In the genomic region with DNA sequence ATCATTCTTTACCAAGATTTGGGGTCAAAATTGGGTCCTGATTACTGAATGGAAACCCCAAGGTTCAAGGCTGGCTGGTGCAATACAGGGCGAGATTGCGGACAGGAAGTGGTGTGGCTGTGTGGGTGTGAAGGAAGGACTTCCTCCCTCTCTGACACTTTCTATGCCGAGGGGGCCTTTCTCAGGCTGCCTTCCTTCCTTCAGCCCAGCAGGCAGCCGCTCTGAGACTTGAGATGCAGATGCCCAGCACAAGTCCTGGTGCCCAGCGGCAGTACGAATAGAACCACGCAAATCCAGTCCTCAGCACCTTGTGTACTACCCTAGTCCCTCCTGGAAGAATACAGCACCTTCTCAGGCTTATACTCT, we compare ENCODE assay signal across 8 cellular contexts. TPM values are rescaled to one million over a fixed set of nuclear protein-coding genes. Genes with fewer than 3 reads are reported as not detected.
DNase-seq lines count a peak whose midpoint lies in the region; ATAC-seq, FAIRE-seq and TF ChIP-seq lines count a peak whose summit lies in the region.

No MANE protein-coding gene starts in this region.

- no peaks in the 10 kb centered on the region for H3K9me3 Mint-ChIP-seq in stimulated activated naive CD8-positive, alpha-beta T cell treated with anti-CD3 and anti-CD28 coated beads, Interleukin-15, amount 100 ng/mL, for 72 hours

- peak overlapping the region; percentile 99 for H3K27ac Mint-ChIP-seq in stimulated activated naive CD8-positive, alpha-beta T cell treated with anti-CD3 and anti-CD28 coated beads, Interleukin-15, amount 100 ng/mL, for 72 hours

- TF ChIP-seq POLR2A in GM12892 (IDR thresholded peaks at IDR 0.05; ENCODE audit: low read depth, low read length): peak; percentile 67

- H3K27me3 Mint-ChIP-seq in stimulated activated naive CD8-positive, alpha-beta T cell treated with anti-CD3 and anti-CD28 coated beads, Interleukin-15, amount 100 ng/mL, for 72 hours: no peaks in the 10 kb centered on the region

- peaks cover 66% of the 10 kb centered on the region for H3K4me1 Mint-ChIP-seq in stimulated activated naive CD8-positive, alpha-beta T cell treated with anti-CD3 and anti-CD28 coated beads, Interleukin-15, amount 100 ng/mL, for 72 hours

- H3K4me3 Mint-ChIP-seq in stimulated activated naive CD8-positive, alpha-beta T cell treated with anti-CD3 and anti-CD28 coated beads, Interleukin-15, amount 100 ng/mL, for 72 hours: peak overlapping the region; percentile 69 to 75

- DNase-seq in GM12892 (ENCODE audit: insufficient read length): peak; percentile 78
- peak; percentile 16 for DNase-seq in activated effector memory CD4-positive, alpha-beta T cell treated with Interleukin-2 at 50 U/mL for 16 hours
- DNase-seq in stimulated activated naive CD8-positive, alpha-beta T cell treated with anti-CD3 and anti-CD28 coated beads, Interleukin-15, amount 100 ng/mL, for 72 hours: peak; percentile 84 to 95
- no peak for DNase-seq in DMS114 treated with DMSO at 0.1 percent for 48 hours (lab: John Stamatoyannopoulos, UW; ENCODE audit: unreplicated experiment)
- no peak for DNase-seq in superior temporal gyrus (ENCODE audit: extremely low spot score)
- DNase-seq in DMS153 treated with DMSO at 0.1 percent for 48 hours (lab: John Stamatoyannopoulos, UW; ENCODE audit: unreplicated experiment): no peak

- peak; percentile 91 for FAIRE-seq in GM12892 (lab: Jason Lieb, UNC)

- peak; percentile 56 for ATAC-seq in GM21360 (IDR thresholded peaks at IDR 0.05; ENCODE audit: unreplicated experiment)
- ATAC-seq in HG03521 (IDR thresholded peaks at IDR 0.05; ENCODE audit: unreplicated experiment): peak; percentile 71
- ATAC-seq in stimulated activated naive CD8-positive, alpha-beta T cell treated with anti-CD3 and anti-CD28 coated beads, Interleukin-15, amount 100 ng/mL, for 72 hours: peak; percentile 84

RNA-seq across cellular contexts. Expression of gene BATF3, which starts 16.3 kb away (rescaled TPM):
- polyA plus RNA-seq in GM12892 (2012; ENCODE audit: missing spikeins): 12.8 TPM

Comparison
In these comparisons a context has a peak if more than half of its experiments do, and no peak if none do; other contexts are left out.
1. DNase-seq: peak in GM12892 (single experiment), activated effector memory CD4-positive, alpha-beta T cell treated with Interleukin-2 at 50 U/mL for 16 hours (single experiment) and stimulated activated naive CD8-positive, alpha-beta T cell treated with anti-CD3 and anti-CD28 coated beads, Interleukin-15, amount 100 ng/mL, for 72 hours (2 of 2); none in DMS114 treated with DMSO at 0.1 percent for 48 hours (single experiment), superior temporal gyrus (single experiment) and DMS153 treated with DMSO at 0.1 percent for 48 hours (single experiment).
2. Peak in every context shown above with its lines, with median percentiles within 50 percentile points of each other: ATAC-seq.